2 cellular contexts compared by ENCODE assay signal in the genomic region with DNA sequence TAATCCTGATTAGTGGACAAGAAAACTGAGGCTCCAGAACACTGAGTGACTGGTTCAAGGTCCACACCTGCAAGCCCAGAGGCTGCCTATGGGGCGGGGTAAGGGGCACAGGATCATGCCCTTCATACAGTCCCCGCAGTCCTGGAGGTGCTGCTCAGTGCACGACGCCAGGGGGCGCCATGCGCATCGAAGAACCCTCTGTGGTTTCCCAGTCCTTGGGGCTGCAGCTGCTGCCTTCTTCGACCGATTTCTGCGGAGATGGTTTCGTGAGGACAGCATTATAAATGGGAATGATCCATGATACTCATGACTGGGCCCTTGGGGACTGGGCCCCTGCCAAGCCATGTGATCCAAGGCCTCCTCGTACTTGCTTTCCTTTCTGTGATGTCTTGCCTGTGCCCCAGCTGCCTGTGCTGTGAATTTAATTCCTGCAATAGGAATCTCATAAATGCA.
TF ChIP-seq lines count a peak whose summit lies in the region.

No MANE protein-coding gene starts in this region.

TF ChIP-seq in SK-N-SH treated with all-trans-retinoic acid at 6 μM for 48 hours, 23 proteins besides CTCF, POLR2A, EP300 and RAD21 (continued from another document):
- no peak for TF ChIP-seq ESRRG (CRISPR knock-in tag; IDR thresholded peaks at IDR 0.05)
- TF ChIP-seq TCF4 (CRISPR knock-in tag; IDR thresholded peaks at IDR 0.05; ENCODE audit: borderline replicate concordance), result no peak
- no peak for TF ChIP-seq PPARA (CRISPR knock-in tag; IDR thresholded peaks at IDR 0.05; ENCODE audit: borderline replicate concordance)
- no peak for TF ChIP-seq TOX (CRISPR knock-in tag; IDR thresholded peaks at IDR 0.05; ENCODE audit: borderline replicate concordance)
- TF ChIP-seq GLIS3 (CRISPR knock-in tag; IDR thresholded peaks at IDR 0.05), result no peak
- TF ChIP-seq, protein P1, sequence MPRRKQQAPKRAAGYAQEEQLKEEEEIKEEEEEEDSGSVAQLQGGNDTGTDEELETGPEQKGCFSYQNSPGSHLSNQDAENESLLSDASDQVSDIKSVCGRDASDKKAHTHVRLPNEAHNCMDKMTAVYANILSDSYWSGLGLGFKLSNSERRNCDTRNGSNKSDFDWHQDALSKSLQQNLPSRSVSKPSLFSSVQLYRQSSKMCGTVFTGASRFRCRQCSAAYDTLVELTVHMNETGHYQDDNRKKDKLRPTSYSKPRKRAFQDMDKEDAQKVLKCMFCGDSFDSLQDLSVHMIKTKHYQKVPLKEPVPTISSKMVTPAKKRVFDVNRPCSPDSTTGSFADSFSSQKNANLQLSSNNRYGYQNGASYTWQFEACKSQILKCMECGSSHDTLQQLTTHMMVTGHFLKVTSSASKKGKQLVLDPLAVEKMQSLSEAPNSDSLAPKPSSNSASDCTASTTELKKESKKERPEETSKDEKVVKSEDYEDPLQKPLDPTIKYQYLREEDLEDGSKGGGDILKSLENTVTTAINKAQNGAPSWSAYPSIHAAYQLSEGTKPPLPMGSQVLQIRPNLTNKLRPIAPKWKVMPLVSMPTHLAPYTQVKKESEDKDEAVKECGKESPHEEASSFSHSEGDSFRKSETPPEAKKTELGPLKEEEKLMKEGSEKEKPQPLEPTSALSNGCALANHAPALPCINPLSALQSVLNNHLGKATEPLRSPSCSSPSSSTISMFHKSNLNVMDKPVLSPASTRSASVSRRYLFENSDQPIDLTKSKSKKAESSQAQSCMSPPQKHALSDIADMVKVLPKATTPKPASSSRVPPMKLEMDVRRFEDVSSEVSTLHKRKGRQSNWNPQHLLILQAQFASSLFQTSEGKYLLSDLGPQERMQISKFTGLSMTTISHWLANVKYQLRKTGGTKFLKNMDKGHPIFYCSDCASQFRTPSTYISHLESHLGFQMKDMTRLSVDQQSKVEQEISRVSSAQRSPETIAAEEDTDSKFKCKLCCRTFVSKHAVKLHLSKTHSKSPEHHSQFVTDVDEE (CRISPR knock-in tag; IDR thresholded peaks at IDR 0.05), result no peak
- TF ChIP-seq, protein P2, sequence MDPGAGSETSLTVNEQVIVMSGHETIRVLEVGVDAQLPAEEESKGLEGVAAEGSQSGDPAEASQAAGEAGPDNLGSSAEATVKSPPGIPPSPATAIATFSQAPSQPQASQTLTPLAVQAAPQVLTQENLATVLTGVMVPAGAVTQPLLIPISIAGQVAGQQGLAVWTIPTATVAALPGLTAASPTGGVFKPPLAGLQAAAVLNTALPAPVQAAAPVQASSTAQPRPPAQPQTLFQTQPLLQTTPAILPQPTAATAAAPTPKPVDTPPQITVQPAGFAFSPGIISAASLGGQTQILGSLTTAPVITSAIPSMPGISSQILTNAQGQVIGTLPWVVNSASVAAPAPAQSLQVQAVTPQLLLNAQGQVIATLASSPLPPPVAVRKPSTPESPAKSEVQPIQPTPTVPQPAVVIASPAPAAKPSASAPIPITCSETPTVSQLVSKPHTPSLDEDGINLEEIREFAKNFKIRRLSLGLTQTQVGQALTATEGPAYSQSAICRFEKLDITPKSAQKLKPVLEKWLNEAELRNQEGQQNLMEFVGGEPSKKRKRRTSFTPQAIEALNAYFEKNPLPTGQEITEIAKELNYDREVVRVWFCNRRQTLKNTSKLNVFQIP (CRISPR knock-in tag; IDR thresholded peaks at IDR 0.05; ENCODE audit: borderline replicate concordance, low read depth), result no peak
- TF ChIP-seq ZNF70 (CRISPR knock-in tag; IDR thresholded peaks at IDR 0.05), result no peak
- no peak for TF ChIP-seq CSDC2 (CRISPR knock-in tag; IDR thresholded peaks at IDR 0.05)
- TF ChIP-seq, protein P3, sequence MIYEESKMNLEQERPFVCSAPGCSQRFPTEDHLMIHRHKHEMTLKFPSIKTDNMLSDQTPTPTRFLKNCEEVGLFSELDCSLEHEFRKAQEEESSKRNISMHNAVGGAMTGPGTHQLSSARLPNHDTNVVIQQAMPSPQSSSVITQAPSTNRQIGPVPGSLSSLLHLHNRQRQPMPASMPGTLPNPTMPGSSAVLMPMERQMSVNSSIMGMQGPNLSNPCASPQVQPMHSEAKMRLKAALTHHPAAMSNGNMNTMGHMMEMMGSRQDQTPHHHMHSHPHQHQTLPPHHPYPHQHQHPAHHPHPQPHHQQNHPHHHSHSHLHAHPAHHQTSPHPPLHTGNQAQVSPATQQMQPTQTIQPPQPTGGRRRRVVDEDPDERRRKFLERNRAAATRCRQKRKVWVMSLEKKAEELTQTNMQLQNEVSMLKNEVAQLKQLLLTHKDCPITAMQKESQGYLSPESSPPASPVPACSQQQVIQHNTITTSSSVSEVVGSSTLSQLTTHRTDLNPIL (CRISPR knock-in tag; IDR thresholded peaks at IDR 0.05; ENCODE audit: low read depth), result no peak
- TF ChIP-seq, protein P4, sequence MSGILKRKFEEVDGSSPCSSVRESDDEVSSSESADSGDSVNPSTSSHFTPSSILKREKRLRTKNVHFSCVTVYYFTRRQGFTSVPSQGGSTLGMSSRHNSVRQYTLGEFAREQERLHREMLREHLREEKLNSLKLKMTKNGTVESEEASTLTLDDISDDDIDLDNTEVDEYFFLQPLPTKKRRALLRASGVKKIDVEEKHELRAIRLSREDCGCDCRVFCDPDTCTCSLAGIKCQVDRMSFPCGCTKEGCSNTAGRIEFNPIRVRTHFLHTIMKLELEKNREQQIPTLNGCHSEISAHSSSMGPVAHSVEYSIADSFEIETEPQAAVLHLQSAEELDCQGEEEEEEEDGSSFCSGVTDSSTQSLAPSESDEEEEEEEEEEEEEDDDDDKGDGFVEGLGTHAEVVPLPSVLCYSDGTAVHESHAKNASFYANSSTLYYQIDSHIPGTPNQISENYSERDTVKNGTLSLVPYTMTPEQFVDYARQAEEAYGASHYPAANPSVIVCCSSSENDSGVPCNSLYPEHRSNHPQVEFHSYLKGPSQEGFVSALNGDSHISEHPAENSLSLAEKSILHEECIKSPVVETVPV (CRISPR knock-in tag; IDR thresholded peaks at IDR 0.05), result no peak
- no peak for TF ChIP-seq SNAI2 (CRISPR knock-in tag; IDR thresholded peaks at IDR 0.05)
- no peak for TF ChIP-seq ISL1 (CRISPR knock-in tag; IDR thresholded peaks at IDR 0.05)
- no peak for TF ChIP-seq ZNF8 (CRISPR knock-in tag; IDR thresholded peaks at IDR 0.05)
- no peak for TF ChIP-seq ZFP30 (CRISPR knock-in tag; IDR thresholded peaks at IDR 0.05)

TF ChIP-seq in K562, 482 proteins besides CTCF, POLR2A, EP300 and RAD21 (continued from another document):
- 0 out of 4 replicates have a peak, but pooled peaks of 1 of the 2 experiments have one; percentile 35 for TF ChIP-seq RCOR1 (IDR thresholded peaks at IDR 0.05; ENCODE audit: borderline replicate concordance in 1 of 2, low read depth in 2 of 2, low read length in 2 of 2)
- no peak for TF ChIP-seq TRIM28 (IDR thresholded peaks at IDR 0.05)
- TF ChIP-seq DEAF1 (CRISPR knock-in tag; IDR thresholded peaks at IDR 0.05), result 0 out of 2 replicates have a peak, but pooled peaks have one; percentile 30
